ENCODE assay signal across 14 cellular contexts in the genomic region with DNA sequence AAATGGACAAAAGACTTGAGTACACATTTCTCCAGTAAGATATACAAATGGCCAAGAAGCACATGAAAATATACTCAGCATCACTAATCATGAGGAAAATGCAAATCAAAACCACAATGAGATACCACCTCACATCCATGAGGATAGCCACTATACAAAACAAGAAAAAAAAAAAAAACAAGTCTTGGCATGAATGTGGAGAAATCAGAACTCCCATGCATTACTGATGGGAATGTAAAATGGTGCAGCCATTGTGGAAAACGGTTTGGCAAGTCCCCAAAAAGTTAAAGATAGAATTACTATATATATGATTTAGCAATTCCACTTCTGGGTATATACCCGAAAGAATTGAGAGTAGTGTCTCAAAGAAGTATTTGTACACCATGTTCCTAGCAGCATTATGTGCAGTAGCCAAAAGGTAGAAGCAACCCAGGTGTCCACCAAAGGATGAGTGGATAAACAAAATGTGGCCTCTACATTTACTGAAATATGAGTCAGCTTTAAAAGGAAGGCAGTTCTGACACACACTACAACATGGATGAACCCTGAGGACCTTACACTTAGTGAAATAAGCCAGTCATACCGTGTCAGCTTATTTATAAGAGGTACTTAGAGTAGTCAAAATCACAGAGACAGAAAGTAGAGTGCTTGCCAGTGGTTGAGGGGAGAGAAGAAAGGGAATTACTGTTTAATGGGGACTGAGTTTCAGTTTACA.
DNase-seq lines count a peak whose midpoint lies in the region; ATAC-seq and TF ChIP-seq lines count a peak whose summit lies in the region.
"Had no signal": no experiment of that assay in that cellular context is flagged by ENCODE, and none has a peak within 500 bp of the region (broad histone marks: within the 10 kb centered on the region; RNA-seq: fewer than 3 reads in every experiment).

No MANE protein-coding gene starts in this region.

- TF ChIP-seq CTCF in fibroblast of villous mesenchyme (IDR thresholded peaks at IDR 0.05; ENCODE audit: insufficient read depth, low read depth, low read length): no peak

- H3K4me3 ChIP-seq in SK-N-MC (no peak overlapping the region), fibroblast of villous mesenchyme (ENCODE audit: low read depth, low read length) (no peak overlapping the region)
- H3K4me3 ChIP-seq: SJCRH30, vagina had no signal

- H3K4me3 Mint-ChIP-seq in stimulated activated naive CD8-positive, alpha-beta T cell treated with anti-CD3 and anti-CD28 coated beads, Interleukin-15, amount 100 ng/mL, for 72 hours: no peak overlapping the region
- H3K4me3 Mint-ChIP-seq: natural killer cell treated with Interleukin-12 subunit alpha and Interleukin-12 subunit beta and Interleukin-15 and Interleukin-18, amount 100 ng/mL, for 72 hours had no signal

- no peak for DNase-seq in stimulated activated naive CD8-positive, alpha-beta T cell treated with anti-CD3 and anti-CD28 coated beads, Interleukin-15, amount 100 ng/mL, for 72 hours
- DNase-seq in stimulated activated naive CD8-positive, alpha-beta T cell treated with anti-CD3 and anti-CD28 coated beads, Interleukin-15, Interleukin-2, amounts not matched to agents 100 U/mL and 50 U/mL, for 24 hours: no peak
- DNase-seq in SK-N-MC (ENCODE audit: low read depth, low spot score): no peak
- peak; percentile 64 for DNase-seq in fibroblast of villous mesenchyme (ENCODE audit: low read depth)
- no peak for DNase-seq in activated naive CD4-positive, alpha-beta T cell (lab: John Stamatoyannopoulos, UW)
- no peak for DNase-seq in DMS153 (lab: John Stamatoyannopoulos, UW)
- DNase-seq: caudate nucleus, SJCRH30 had no signal

- no peaks in the 10 kb centered on the region for H3K9me3 ChIP-seq in SK-N-MC (ENCODE audit: low read depth, low read length)
- H3K9me3 ChIP-seq: vagina had no signal

- peaks cover 10% of the 10 kb centered on the region for H3K4me1 Mint-ChIP-seq in stimulated activated naive CD8-positive, alpha-beta T cell treated with anti-CD3 and anti-CD28 coated beads, Interleukin-15, amount 100 ng/mL, for 72 hours

- peaks cover 26% of the 10 kb centered on the region for H3K36me3 ChIP-seq in SK-N-MC (ENCODE audit: insufficient read depth, low read length)
- H3K36me3 ChIP-seq: SJCRH30, vagina had no signal

- H3K9me3 Mint-ChIP-seq in stimulated activated naive CD8-positive, alpha-beta T cell treated with anti-CD3 and anti-CD28 coated beads, Interleukin-15, amount 100 ng/mL, for 72 hours: no peaks in the 10 kb centered on the region
- H3K9me3 Mint-ChIP-seq: activated T-helper 2 cell treated with anti-CD3 and anti-CD28 coated beads, Interferon-gamma antibody, Interleukin-2, Interleukin-4, amounts not matched to agents 10 μg/mL and 5 μg/mL and 100 μg/mL, durations not matched to agents 14 hours and 24 hours and 36 hours; natural killer cell treated with Interleukin-12 subunit alpha and Interleukin-12 subunit beta and Interleukin-15 and Interleukin-18, amount 100 ng/mL, for 72 hours had no signal

- ATAC-seq in stimulated activated naive CD8-positive, alpha-beta T cell treated with anti-CD3 and anti-CD28 coated beads, Interleukin-15, amount 100 ng/mL, for 72 hours: peak; percentile 43
- ATAC-seq in stimulated activated naive CD8-positive, alpha-beta T cell treated with anti-CD3 and anti-CD28 coated beads, Interleukin-15, Interleukin-2, amounts not matched to agents 100 U/mL and 50 U/mL, for 24 hours: no peak
- ATAC-seq in GM21717 (IDR thresholded peaks at IDR 0.05; ENCODE audit: unreplicated experiment) (no peak), GM19463 (IDR thresholded peaks at IDR 0.05; ENCODE audit: unreplicated experiment) (no peak)
- ATAC-seq: natural killer cell treated with Interleukin-12 subunit alpha and Interleukin-12 subunit beta and Interleukin-15 and Interleukin-18, amount 100 ng/mL, for 72 hours had no signal

- peak overlapping the region; percentile 21; the same call in 1 of the 2 replicates for H3K27ac ChIP-seq in SK-N-MC
- H3K27ac ChIP-seq: KMS-11, SJCRH30, vagina had no signal

- no peaks in the 10 kb centered on the region for H3K27me3 Mint-ChIP-seq in stimulated activated naive CD8-positive, alpha-beta T cell treated with anti-CD3 and anti-CD28 coated beads, Interleukin-15, amount 100 ng/mL, for 72 hours
- H3K27me3 Mint-ChIP-seq: natural killer cell treated with Interleukin-12 subunit alpha and Interleukin-12 subunit beta and Interleukin-15 and Interleukin-18, amount 100 ng/mL, for 72 hours had no signal

- H3K9ac ChIP-seq in SK-N-MC (ENCODE audit: insufficient read length): no peak overlapping the region
- H3K9ac ChIP-seq: KMS-11 had no signal

- H3K27ac Mint-ChIP-seq in stimulated activated naive CD8-positive, alpha-beta T cell treated with anti-CD3 and anti-CD28 coated beads, Interleukin-15, amount 100 ng/mL, for 72 hours: no peak overlapping the region
- H3K27ac Mint-ChIP-seq: activated T-helper 2 cell treated with anti-CD3 and anti-CD28 coated beads, Interferon-gamma antibody, Interleukin-2, Interleukin-4, amounts not matched to agents 10 μg/mL and 5 μg/mL and 100 μg/mL, durations not matched to agents 14 hours and 24 hours and 36 hours; natural killer cell treated with Interleukin-12 subunit alpha and Interleukin-12 subunit beta and Interleukin-15 and Interleukin-18, amount 100 ng/mL, for 72 hours had no signal
